1 cellular context compared by ENCODE assay signal in genomic region chr3:42635111-42635510, GRCh38.
TF ChIP-seq lines count a peak whose summit lies in the region.

No MANE protein-coding gene starts in this region.

TF ChIP-seq in WTC11, 78 proteins besides CTCF, POLR2A, EP300 and RAD21 (continued from another document):
- TF ChIP-seq ZNF532 (CRISPR knock-in tag; IDR thresholded peaks at IDR 0.05; ENCODE audit: borderline replicate concordance) (no peak), ZNF138 (CRISPR knock-in tag; conservative IDR thresholded peaks at IDR 0.05) (no peak), EMX1 (CRISPR knock-in tag; IDR thresholded peaks at IDR 0.05) (no peak), FOXP4 (CRISPR knock-in tag; IDR thresholded peaks at IDR 0.05) (no peak), JAZF1 (CRISPR knock-in tag; IDR thresholded peaks at IDR 0.05) (no peak), ATF2 (CRISPR knock-in tag; IDR thresholded peaks at IDR 0.05; ENCODE audit: borderline replicate concordance, low read depth) (no peak)
